Comparison of ENCODE assay signal across 26 cellular contexts in the genomic region with DNA sequence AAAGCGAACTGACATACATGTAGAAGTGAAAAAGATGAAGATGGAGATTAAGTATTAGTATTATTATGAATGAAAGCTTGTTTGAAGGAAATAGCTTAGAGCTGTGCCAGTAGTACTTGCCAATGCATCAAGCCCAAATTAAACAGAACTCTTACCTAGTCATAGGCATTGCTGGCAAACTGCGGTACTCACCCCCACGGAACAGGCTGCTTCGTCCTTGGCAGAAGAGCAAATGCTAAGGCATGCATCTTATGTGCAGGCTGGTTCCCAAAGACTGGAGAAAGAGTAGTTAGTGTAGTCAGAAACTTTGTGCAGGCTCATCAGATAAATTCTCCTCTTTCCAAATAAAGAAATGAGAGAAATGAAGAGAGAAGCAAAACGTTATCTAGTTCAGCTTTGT.
"Had no signal": no experiment of that assay in that cellular context is flagged by ENCODE, and none has a peak within 500 bp of the region (broad histone marks: within the 10 kb centered on the region; RNA-seq: fewer than 3 reads in every experiment).

No MANE protein-coding gene starts in this region.

- H3K27ac Mint-ChIP-seq: naive thymus-derived CD4-positive, alpha-beta T cell; natural killer cell; nephron; neural progenitor cell; progenitor cell of endocrine pancreas; stimulated activated effector memory CD8-positive, alpha-beta T cell treated with anti-CD3 and anti-CD28 coated beads, Interleukin-12 subunit alpha, Interleukin-12 subunit beta, amount 100 ng/mL, for 72 hours; stimulated activated naive B cell treated with anti-CD40 and anti-IgM and Interleukin-4, amounts not matched to agents 10 μg/mL and 1 μg/mL and 100 μg/mL, for 72 hours; stimulated activated naive CD8-positive, alpha-beta T cell treated with anti-CD3 and anti-CD28 coated beads, Interleukin-15, Interleukin-2, amounts not matched to agents 100 ng/mL and 50 ng/mL, for 24 hours had no signal

- H3K4me1 Mint-ChIP-seq: naive thymus-derived CD4-positive, alpha-beta T cell; natural killer cell; nephron; neural progenitor cell; stimulated activated effector memory CD8-positive, alpha-beta T cell treated with anti-CD3 and anti-CD28 coated beads, Interleukin-12 subunit alpha, Interleukin-12 subunit beta, amount 100 ng/mL, for 72 hours; stimulated activated naive B cell treated with anti-CD40 and anti-IgM and Interleukin-4, amounts not matched to agents 10 μg/mL and 1 μg/mL and 100 μg/mL, for 72 hours had no signal

- DNase-seq: naive thymus-derived CD4-positive, alpha-beta T cell; natural killer cell; pancreas; psoas muscle; right cardiac atrium; right lobe of liver; sigmoid colon; small intestine; stimulated activated CD4-positive, alpha-beta T cell treated with anti-CD3 and anti-CD28 coated beads, Interleukin-15, amount 100 ng/mL, for 24 hours; stimulated activated CD4-positive, alpha-beta T cell treated with anti-CD3 and anti-CD28 coated beads, Interleukin-2, amount 100 ng/mL, for 24 hours; stimulated activated CD4-positive, alpha-beta T cell treated with anti-CD3 and anti-CD28 coated beads, Interleukin-2, amount 100 ng/mL, for 48 hours; stimulated activated CD4-positive, alpha-beta T cell treated with anti-CD3 and anti-CD28 coated beads, Interleukin-4, amount 100 ng/mL, for 24 hours; stimulated activated naive B cell treated with anti-CD40 and anti-IgM and Interleukin-4, amounts not matched to agents 10 μg/mL and 1 μg/mL and 100 μg/mL, for 72 hours; stimulated activated naive CD4-positive, alpha-beta T cell treated with Interleukin-2 at 50 U/mL for 16 hours; stomach; testis; tibial artery; transverse colon; upper lobe of left lung had no signal

- ATAC-seq: naive thymus-derived CD4-positive, alpha-beta T cell; natural killer cell; pancreas; psoas muscle; right cardiac atrium; right lobe of liver; stimulated activated effector memory CD8-positive, alpha-beta T cell treated with anti-CD3 and anti-CD28 coated beads, Interleukin-12 subunit alpha, Interleukin-12 subunit beta, amount 100 ng/mL, for 72 hours; stimulated activated naive B cell treated with anti-CD40 and anti-IgM and Interleukin-4, amounts not matched to agents 10 μg/mL and 1 μg/mL and 100 μg/mL, for 72 hours had no signal

- H3K27me3 Mint-ChIP-seq: progenitor cell of endocrine pancreas; stimulated activated naive B cell treated with anti-CD40 and anti-IgM and Interleukin-4, amounts not matched to agents 10 μg/mL and 1 μg/mL and 100 μg/mL, for 72 hours; stimulated activated naive CD8-positive, alpha-beta T cell treated with anti-CD3 and anti-CD28 coated beads, Interleukin-15, Interleukin-2, amounts not matched to agents 100 ng/mL and 50 ng/mL, for 24 hours had no signal

- H2AFZ ChIP-seq: neural progenitor cell had no signal

- H3K36me3 Mint-ChIP-seq: naive thymus-derived CD4-positive, alpha-beta T cell; neural progenitor cell; stimulated activated effector memory CD8-positive, alpha-beta T cell treated with anti-CD3 and anti-CD28 coated beads, Interleukin-12 subunit alpha, Interleukin-12 subunit beta, amount 100 ng/mL, for 72 hours; stimulated activated naive B cell treated with anti-CD40 and anti-IgM and Interleukin-4, amounts not matched to agents 10 μg/mL and 1 μg/mL and 100 μg/mL, for 72 hours had no signal

- H3K36me3 ChIP-seq: neural progenitor cell, pancreas, right lobe of liver, sigmoid colon, stomach, suprapubic skin, tibial artery, transverse colon, upper lobe of left lung, vagina had no signal

- H3K4me3 ChIP-seq: neural progenitor cell, pancreas, psoas muscle, right lobe of liver, sigmoid colon, stomach, suprapubic skin, testis, tibial artery, transverse colon, upper lobe of left lung, vagina had no signal

- H3K27me3 ChIP-seq: neural progenitor cell, pancreas, right lobe of liver, sigmoid colon, stomach, suprapubic skin, testis, tibial artery, transverse colon, upper lobe of left lung, vagina had no signal

- H3K9me3 ChIP-seq: pancreas, psoas muscle, right lobe of liver, sigmoid colon, stomach, suprapubic skin, testis, tibial artery, transverse colon, upper lobe of left lung, vagina had no signal

- H3K4me1 ChIP-seq: neural progenitor cell, pancreas, psoas muscle, right lobe of liver, sigmoid colon, stomach, suprapubic skin, testis, tibial artery, transverse colon, upper lobe of left lung, vagina had no signal

- H3K27ac ChIP-seq: neural progenitor cell, pancreas, psoas muscle, right lobe of liver, sigmoid colon, stomach, suprapubic skin, testis, tibial artery, transverse colon, upper lobe of left lung, vagina had no signal

- H3K4me2 ChIP-seq: neural progenitor cell had no signal

- H3K9me3 Mint-ChIP-seq: nephron, neural progenitor cell had no signal

- H3K4me3 Mint-ChIP-seq: naive thymus-derived CD4-positive, alpha-beta T cell; natural killer cell; nephron; neural progenitor cell; stimulated activated effector memory CD8-positive, alpha-beta T cell treated with anti-CD3 and anti-CD28 coated beads, Interleukin-12 subunit alpha, Interleukin-12 subunit beta, amount 100 ng/mL, for 72 hours; stimulated activated naive B cell treated with anti-CD40 and anti-IgM and Interleukin-4, amounts not matched to agents 10 μg/mL and 1 μg/mL and 100 μg/mL, for 72 hours; stimulated activated naive CD8-positive, alpha-beta T cell treated with anti-CD3 and anti-CD28 coated beads, Interleukin-15, Interleukin-2, amounts not matched to agents 100 ng/mL and 50 ng/mL, for 24 hours had no signal
